Comparison of ENCODE assay signal across 19 cellular contexts in genomic region chr1:62515055-62515454, GRCh38.
A peak's percentile ranks its signal among the peaks of the same experiment; 100 is the strongest.
DNase-seq lines count a peak whose midpoint lies in the region; ATAC-seq and TF ChIP-seq lines count a peak whose summit lies in the region.
"Had no signal": no experiment of that assay in that cellular context is flagged by ENCODE, and none has a peak within 500 bp of the region (broad histone marks: within the 10 kb centered on the region; RNA-seq: fewer than 3 reads in every experiment).

No MANE protein-coding gene starts in this region.

- H3K9me3 Mint-ChIP-seq in CD14-positive monocyte: peaks cover 3 to 17% (median 10%) of the 10 kb centered on the region in 7 donors
- H3K9me3 Mint-ChIP-seq in activated naive CD4-positive, alpha-beta T cell treated with anti-CD3 and anti-CD28 coated beads, Interleukin-2, amount 50 U/mL, for 72 hours: peaks cover 5% of the 10 kb centered on the region in 2 donors

- H3K27ac ChIP-seq in prostate gland: no peak overlapping the region
- H3K27ac ChIP-seq: foreskin keratinocyte, RWPE1, stomach had no signal

- intact Hi-C loops in CD14-positive monocyte (cut with micrococcal nuclease) (no loop called here), prostate gland (cut with DNase I) (no loop called here)

- H3K4me1 Mint-ChIP-seq in CD14-positive monocyte: no peaks in the 10 kb centered on the region
- H3K4me1 Mint-ChIP-seq: activated naive CD4-positive, alpha-beta T cell treated with anti-CD3 and anti-CD28 coated beads, Interleukin-2, amount 10 ng/mL, durations not matched to agents 7 days and 5 days; brain; memory B cell had no signal

- no peak for TF ChIP-seq POLR2A in prostate gland (IDR thresholded peaks at IDR 0.05)

- H3K4me3 ChIP-seq in cardiac fibroblast (replicated peaks in 1 of 2; ENCODE audit: low read depth in 2 of 2, low read length in 2 of 2) (no peak overlapping the region), prostate gland (no peak overlapping the region)
- H3K4me3 ChIP-seq: stomach had no signal

- H3K36me3 Mint-ChIP-seq in CD14-positive monocyte: peaks cover 6 to 8% of the 10 kb centered on the region in 2 donors
- H3K36me3 Mint-ChIP-seq in activated naive CD4-positive, alpha-beta T cell treated with anti-CD3 and anti-CD28 coated beads, Interleukin-2, amount 50 U/mL, for 72 hours: peaks cover 13% of the 10 kb centered on the region in 2 donors
- H3K36me3 Mint-ChIP-seq: activated naive CD4-positive, alpha-beta T cell treated with anti-CD3 and anti-CD28 coated beads, Interleukin-2, amount 10 ng/mL, durations not matched to agents 7 days and 5 days had no signal

- ATAC-seq in HG02885 (IDR thresholded peaks at IDR 0.05; ENCODE audit: poor library complexity, unreplicated experiment): no peak
- no peak for ATAC-seq in activated naive CD4-positive, alpha-beta T cell treated with anti-CD3 and anti-CD28 coated beads, Interleukin-2, amount 50 U/mL, for 72 hours
- ATAC-seq: foreskin keratinocyte had no signal

- H3K36me3 ChIP-seq in prostate gland: no peaks in the 10 kb centered on the region

- TF ChIP-seq CTCF in CD14-positive monocyte (IDR thresholded peaks at IDR 0.05) (no peak), cardiac fibroblast (IDR thresholded peaks at IDR 0.05; ENCODE audit: low read depth, low read length) (no peak), prostate gland (IDR thresholded peaks at IDR 0.05) (no peak)

- peak overlapping the region in 5 of 7 donors; percentile 1 to 36 (median 17) for H3K27ac Mint-ChIP-seq in CD14-positive monocyte
- H3K27ac Mint-ChIP-seq in activated naive CD4-positive, alpha-beta T cell treated with anti-CD3 and anti-CD28 coated beads, Interleukin-2, amount 50 U/mL, for 72 hours: no peak overlapping the region
- H3K27ac Mint-ChIP-seq: activated naive CD4-positive, alpha-beta T cell treated with anti-CD3 and anti-CD28 coated beads, Interleukin-2, amount 10 ng/mL, durations not matched to agents 7 days and 5 days; brain; memory B cell; T-helper 1 cell treated with Interleukin-12 subunit alpha and Interleukin-12 subunit beta and Interleukin-4 antibody, amounts not matched to agents 30 μg/mL and 1 μg/mL, for 36 hours had no signal

- peaks cover 0 to 3% (median 1%) of the 10 kb centered on the region in 3 donors for H3K27me3 Mint-ChIP-seq in CD14-positive monocyte (ENCODE audit: low read depth in 3 of 3)
- H3K27me3 Mint-ChIP-seq: activated naive CD4-positive, alpha-beta T cell treated with anti-CD3 and anti-CD28 coated beads, Interleukin-2, amount 10 ng/mL, durations not matched to agents 7 days and 5 days; brain; memory B cell had no signal

- H3K4me1 ChIP-seq in prostate gland (replicated peaks): no peaks in the 10 kb centered on the region
- H3K4me1 ChIP-seq: foreskin keratinocyte, stomach had no signal

- no peaks in the 10 kb centered on the region for H3K27me3 ChIP-seq in prostate gland (replicated peaks; ENCODE audit: insufficient read depth)
- H3K27me3 ChIP-seq: foreskin keratinocyte, stomach had no signal

- no peaks in the 10 kb centered on the region for H3K9me3 ChIP-seq in prostate gland

- 84% methylated on average over 3 of the region's 3 CpGs for WGBS in prostate gland

- DNase-seq in CD14-positive monocyte (ENCODE audit: low spot score) (no peak), NAMALWA (ENCODE audit: low spot score) (peak; percentile 19), cardiac fibroblast (ENCODE audit: low read depth in 2 of 2) (peak; percentile 54 to 65), kidney tubule cell (ENCODE audit: low spot score) (peak; percentile 77), middle frontal gyrus (ENCODE audit: extremely low spot score, low spot score) (no peak), prostate gland (ENCODE audit: low spot score) (no peak)
- DNase-seq in activated naive CD4-positive, alpha-beta T cell treated with anti-CD3 and anti-CD28 coated beads, Interleukin-2, amount 50 U/mL, for 72 hours (ENCODE audit: low spot score in 2 of 2): no peak
- DNase-seq: activated CD4-positive, CD25-positive, alpha-beta regulatory T cell treated with anti-CD3 and anti-CD28 coated beads, Interleukin-2, amount 50 U/mL, for 72 hours; activated CD8-positive, alpha-beta memory T cell treated with anti-CD3 and anti-CD28 coated beads, Interleukin-2, amount 50 U/mL, for 4 hours; activated naive CD4-positive, alpha-beta T cell treated with anti-CD3 and anti-CD28 coated beads, Interleukin-2, amount 10 ng/mL, durations not matched to agents 7 days and 5 days; foreskin keratinocyte; NCI-H2081 treated with DMSO at 0.1 percent for 48 hours; NCI-H774; stomach had no signal

- peak overlapping the region in 1 of 2 donors; percentile 69 for H3K4me3 Mint-ChIP-seq in CD14-positive monocyte
- H3K4me3 Mint-ChIP-seq: activated naive CD4-positive, alpha-beta T cell treated with anti-CD3 and anti-CD28 coated beads, Interleukin-2, amount 10 ng/mL, durations not matched to agents 7 days and 5 days; brain; memory B cell; T-helper 1 cell treated with Interleukin-12 subunit alpha and Interleukin-12 subunit beta and Interleukin-4 antibody, amounts not matched to agents 30 μg/mL and 1 μg/mL, for 36 hours had no signal

Comparison
In these comparisons a context has a peak if more than half of its experiments do, and no peak if none do; other contexts are left out.
1. DNase-seq: peak in NAMALWA (single experiment), cardiac fibroblast (2 of 2) and kidney tubule cell (single experiment); none in CD14-positive monocyte (single experiment), middle frontal gyrus (single experiment), prostate gland (single experiment) and activated naive CD4-positive, alpha-beta T cell treated with anti-CD3 and anti-CD28 coated beads, Interleukin-2, amount 50 U/mL, for 72 hours (0 of 2).
2. H3K27ac Mint-ChIP-seq: peak in CD14-positive monocyte (5 of 7); none in activated naive CD4-positive, alpha-beta T cell treated with anti-CD3 and anti-CD28 coated beads, Interleukin-2, amount 50 U/mL, for 72 hours (0 of 2).